7 cellular contexts compared by ENCODE assay signal in the genomic region with DNA sequence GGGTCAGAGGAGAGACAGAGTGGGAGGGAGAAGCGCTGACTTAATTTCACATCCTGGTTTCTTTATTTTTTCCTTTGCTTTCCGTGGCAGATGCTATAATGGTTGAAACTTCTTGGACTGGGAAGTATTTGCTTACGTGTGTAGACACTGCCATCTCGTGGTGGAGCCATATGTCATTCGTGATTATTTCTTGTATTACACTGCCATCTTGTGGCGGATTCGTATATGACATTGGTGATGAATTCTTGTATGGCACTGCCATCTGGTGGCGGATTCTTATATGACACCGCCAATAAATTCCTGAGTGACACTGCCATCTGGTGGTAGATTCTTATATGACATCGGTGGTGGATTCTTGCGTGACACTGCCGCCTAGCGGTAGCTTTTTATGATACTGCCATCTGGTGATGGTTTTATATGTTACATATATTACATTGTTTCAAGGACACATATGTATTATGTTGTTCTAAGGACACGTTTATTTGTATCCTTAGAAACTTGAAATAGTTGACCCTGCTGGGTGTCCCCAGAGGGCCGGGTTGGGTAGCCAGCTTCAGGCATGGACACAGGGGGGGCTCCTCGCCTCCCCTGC.
DNase-seq lines count a peak whose midpoint lies in the region; ATAC-seq lines count a peak whose summit lies in the region.

No MANE protein-coding gene starts in this region.

- ATAC-seq in GM18502 (IDR thresholded peaks at IDR 0.05; ENCODE audit: poor library complexity, unreplicated experiment) = peak; percentile 51
- peak; percentile 48 for ATAC-seq in HG03064 (IDR thresholded peaks at IDR 0.05; ENCODE audit: low read depth, unreplicated experiment)

- peak; percentile 95 for DNase-seq in NCI-H2227 treated with DMSO at 0.1 percent for 48 hours (lab: John Stamatoyannopoulos, UW)
- peak; percentile 58 for DNase-seq in activated CD4-positive, alpha-beta T cell treated with anti-CD3 and anti-CD28 coated beads for 1 hour
- peak; percentile 80 for DNase-seq in cerebellar cortex (ENCODE audit: low spot score)
- peak; percentile 86 for DNase-seq in kidney tubule cell (ENCODE audit: low spot score)
- peak; percentile 77 for DNase-seq in stimulated activated CD4-positive, alpha-beta T cell treated with anti-CD3 and anti-CD28 coated beads, Interleukin-4, amount 100 ng/mL, for 24 hours

Comparison
In these comparisons a context has a peak if more than half of its experiments do, and no peak if none do; other contexts are left out.
1. Peak in every context shown above with its lines: DNase-seq and ATAC-seq.